Comparison of ENCODE assay signal across 18 cellular contexts in genomic region chr10:129534826-129535225, GRCh38.
DNase-seq lines count a peak whose midpoint lies in the region; ATAC-seq, FAIRE-seq and TF ChIP-seq lines count a peak whose summit lies in the region.
"Had no signal": no experiment of that assay in that cellular context is flagged by ENCODE, and none has a peak within 500 bp of the region (broad histone marks: within the 10 kb centered on the region; RNA-seq: fewer than 3 reads in every experiment).

No MANE protein-coding gene starts in this region.

- H3K27me3 ChIP-seq in mammary epithelial cell (ENCODE audit: insufficient read depth, low read length), result no peaks in the 10 kb centered on the region
- H3K27me3 ChIP-seq in H1 (replicated peaks in 1 of 4; ENCODE audit: control insufficient read depth in 3 of 4, extremely low read depth in 1 of 4, insufficient read depth in 3 of 4, low read length in 3 of 4), result no peaks in the 10 kb centered on the region
- no peaks in the 10 kb centered on the region for H3K27me3 ChIP-seq in endodermal cell (ENCODE audit: control insufficient read depth, insufficient read depth, low read length, poor library complexity, severe bottlenecking)

- no peak overlapping the region for H3K9ac ChIP-seq in mammary epithelial cell (ENCODE audit: insufficient read depth, low read length)
- H3K9ac ChIP-seq in H1 (replicated peaks in 1 of 4; ENCODE audit: extremely low read depth in 1 of 4, low read depth in 3 of 4, low read length in 3 of 4), result no peak overlapping the region
- H3K9ac ChIP-seq in endodermal cell (ENCODE audit: extremely low read depth, low read length, poor library complexity, severe bottlenecking), result no peak overlapping the region

- no peak overlapping the region for H3K18ac ChIP-seq in H1 (ENCODE audit: extremely low read depth, low read length)

- H3K4me1 Mint-ChIP-seq in MCF 10A (ENCODE audit: insufficient read depth, unreplicated experiment) (peaks cover 12% of the 10 kb centered on the region), endodermal cell (peaks cover 8% of the 10 kb centered on the region)
- H3K4me1 Mint-ChIP-seq in stimulated activated memory B cell treated with anti-CD40 and anti-IgM and Interleukin-4, amounts not matched to agents 10 μg/mL and 1 μg/mL and 100 μg/mL, for 72 hours, result peaks cover 39% of the 10 kb centered on the region

- H3K14ac ChIP-seq in H1 (ENCODE audit: insufficient read length), result no peak overlapping the region

- H2AFZ ChIP-seq in mammary epithelial cell (ENCODE audit: low read depth, low read length) (no peak overlapping the region), H1 (ENCODE audit: low read length) (no peak overlapping the region)

- peaks cover 19% of the 10 kb centered on the region for H3K4me1 ChIP-seq in mammary epithelial cell (ENCODE audit: insufficient read depth, low read length)
- H3K4me1 ChIP-seq in H1 (replicated peaks in 1 of 4; ENCODE audit: control insufficient read depth in 3 of 4, insufficient read depth in 4 of 4, low read length in 3 of 4), result peaks cover 0 to 13% (median 7%) of the 10 kb centered on the region in 4 experiments; a peak in 6 of 7 replicates
- H3K4me1 ChIP-seq in endodermal cell (ENCODE audit: control insufficient read depth, insufficient read depth, low read length), result peaks cover 9% of the 10 kb centered on the region
- H3K4me1 ChIP-seq: A549 had no signal

- in situ Hi-C loops in mammary epithelial cell (cut with MboI; ENCODE audit: low sequenced_read_pairs in 2 of 2), result no loop called here

- H3K79me2 ChIP-seq in mammary epithelial cell (ENCODE audit: insufficient read depth, low read length) (peaks cover 3% of the 10 kb centered on the region), H1 (ENCODE audit: control insufficient read depth in 1 of 2, insufficient read depth in 2 of 2, low read length in 2 of 2) (no peaks in the 10 kb centered on the region)

- 97% methylated on average over 5 of the region's 5 CpGs for WGBS in mammary epithelial cell (ENCODE audit: low coverage, missing lambda C conversion rate)
- 85% methylated on average over 4 of the region's 5 CpGs; no CpG with 5 or more reads in 1 of the 2 experiments for WGBS in H1 (ENCODE audit: extremely low coverage in 1 of 2, insufficient coverage in 1 of 2, insufficient read length in 1 of 2, insufficient replicate concordance in 2 of 2, low coverage in 1 of 2, low lambda C conversion rate in 2 of 2, missing lambda C conversion rate in 1 of 2), 2 experiments
- 90 to 97% methylated on average over 4 to 5 of the region's 5 CpGs for WGBS in endodermal cell (ENCODE audit: insufficient coverage in 1 of 2, insufficient read length in 1 of 2), 2 experiments

- no peak for FAIRE-seq in H1 (lab: Jason Lieb, UNC)
- FAIRE-seq: A549, GM12891, GM19239 had no signal

- DNase-seq in MCF 10A (ENCODE audit: unreplicated experiment) (no peak), mammary epithelial cell (no peak), H1 (ENCODE audit: low read depth in 1 of 2, low spot score in 2 of 2) (no peak), endodermal cell (no peak)
- no peak for DNase-seq in activated naive CD4-positive, alpha-beta T cell treated with Interleukin-2 at 50 U/mL for 16 hours
- DNase-seq: AML-193; CD8-positive, alpha-beta T cell; DMS 273 treated with DMSO at 0.1 percent for 48 hours; DMS53; DND-41; EL; HCEC 1CT had no signal

- H4K8ac ChIP-seq in H1 (ENCODE audit: extremely low read depth, insufficient read depth, low read length), result no peak overlapping the region

- no peak overlapping the region for H2BK20ac ChIP-seq in H1 (ENCODE audit: low read length)

- H3K27ac Mint-ChIP-seq in MCF 10A (ENCODE audit: low read depth, unreplicated experiment) (peak overlapping the region; percentile 49), endodermal cell (no peak overlapping the region)
- H3K27ac Mint-ChIP-seq in stimulated activated memory B cell treated with anti-CD40 and anti-IgM and Interleukin-4, amounts not matched to agents 10 μg/mL and 1 μg/mL and 100 μg/mL, for 72 hours, result peak overlapping the region; percentile 31
- H3K27ac Mint-ChIP-seq: CD8-positive, alpha-beta T cell had no signal

- no peak for TF ChIP-seq EP300 in H1 (IDR thresholded peaks at IDR 0.05; ENCODE audit: borderline replicate concordance in 1 of 2, low read depth in 2 of 2, low read length in 2 of 2)

- dilution Hi-C loops in mammary epithelial cell (cut with HindIII; ENCODE audit: low sequenced_read_pairs), result no loop called here

- no peak for ATAC-seq in stimulated activated memory B cell treated with anti-CD40 and anti-IgM and Interleukin-4, amounts not matched to agents 10 μg/mL and 1 μg/mL and 100 μg/mL, for 72 hours
- no peak for ATAC-seq in HG03175 (IDR thresholded peaks at IDR 0.05; ENCODE audit: unreplicated experiment)
- ATAC-seq: A549; CD8-positive, alpha-beta T cell had no signal

- no peak overlapping the region for H2BK120ac ChIP-seq in H1 (replicated peaks; ENCODE audit: low read depth, low read length)

- H3K27me3 Mint-ChIP-seq in MCF 10A (ENCODE audit: insufficient read depth, unreplicated experiment) (no peaks in the 10 kb centered on the region), endodermal cell (ENCODE audit: insufficient read depth) (no peaks in the 10 kb centered on the region)
- no peaks in the 10 kb centered on the region for H3K27me3 Mint-ChIP-seq in stimulated activated memory B cell treated with anti-CD40 and anti-IgM and Interleukin-4, amounts not matched to agents 10 μg/mL and 1 μg/mL and 100 μg/mL, for 72 hours

- peaks cover 12% of the 10 kb centered on the region for H3K36me3 Mint-ChIP-seq in MCF 10A (ENCODE audit: insufficient read depth, unreplicated experiment)
- peaks cover 63% of the 10 kb centered on the region for H3K36me3 Mint-ChIP-seq in stimulated activated memory B cell treated with anti-CD40 and anti-IgM and Interleukin-4, amounts not matched to agents 10 μg/mL and 1 μg/mL and 100 μg/mL, for 72 hours
- H3K36me3 Mint-ChIP-seq in endodermal cell (ENCODE audit: low read depth), result peaks cover 28% of the 10 kb centered on the region

- H3K9me3 Mint-ChIP-seq in MCF 10A (ENCODE audit: unreplicated experiment) (no peaks in the 10 kb centered on the region), endodermal cell (peaks cover 5% of the 10 kb centered on the region)
- H3K9me3 Mint-ChIP-seq in stimulated activated memory B cell treated with anti-CD40 and anti-IgM and Interleukin-4, amounts not matched to agents 10 μg/mL and 1 μg/mL and 100 μg/mL, for 72 hours, result peaks cover 3% of the 10 kb centered on the region

- TF ChIP-seq RAD21 in H1 (IDR thresholded peaks at IDR 0.05 in 1 of 2, conservative IDR thresholded peaks at IDR 0.05 in 1 of 2; ENCODE audit: low read depth in 2 of 2, low read length in 2 of 2), result no peak

- H3K56ac ChIP-seq in H1 (replicated peaks; ENCODE audit: insufficient read length, low read depth, low read length), result no peak overlapping the region

- intact Hi-C loops in MCF 10A (cut with micrococcal nuclease), result no loop called here
- intact Hi-C loops in mammary epithelial cell (cut with micrococcal nuclease), result no loop called here

- no peaks in the 10 kb centered on the region; the same call in 1 of the 2 replicates for H3K79me1 ChIP-seq in H1 (ENCODE audit: low read depth, low read length)

- H3K36me3 ChIP-seq in mammary epithelial cell (ENCODE audit: insufficient read depth, low read length) (no peaks in the 10 kb centered on the region), H1 (ENCODE audit: control insufficient read depth in 2 of 4, insufficient read depth in 4 of 4, low read length in 3 of 4) (no peaks in the 10 kb centered on the region), endodermal cell (ENCODE audit: control insufficient read depth, insufficient read depth, low read length) (no peaks in the 10 kb centered on the region)

- H4K20me1 ChIP-seq in mammary epithelial cell (ENCODE audit: insufficient read depth, low read length) (no peaks in the 10 kb centered on the region), H1 (replicated peaks in 1 of 2; ENCODE audit: control insufficient read depth in 1 of 2, insufficient read depth in 2 of 2, low read length in 2 of 2) (no peaks in the 10 kb centered on the region)

- no peak for TF ChIP-seq POLR2A in H1 (IDR thresholded peaks at IDR 0.05; ENCODE audit: control extremely low read depth in 1 of 2, low read depth in 2 of 2, low read length in 2 of 2)

- peak overlapping the region; percentile 53; the same call in 1 of the 2 replicates for H2AK5ac ChIP-seq in H1 (ENCODE audit: low read depth, low read length)

- H3K4me2 ChIP-seq in mammary epithelial cell (ENCODE audit: insufficient read depth, low read depth, low read length), result no peak overlapping the region
- no peak overlapping the region for H3K4me2 ChIP-seq in H1 (ENCODE audit: insufficient read depth in 1 of 2, low read depth in 2 of 2, low read length in 2 of 2)
- H3K4me2 ChIP-seq: A549 had no signal

- H3K27ac ChIP-seq in mammary epithelial cell (ENCODE audit: insufficient read depth, low read depth, low read length) (no peak overlapping the region), H1 (ENCODE audit: low read depth, low read length) (no peak overlapping the region), endodermal cell (ENCODE audit: low read depth, low read length) (no peak overlapping the region)
- H3K27ac ChIP-seq: 22Rv1, A549 had no signal

- H3K23me2 ChIP-seq in H1 (ENCODE audit: low read depth, low read length), result no peaks in the 10 kb centered on the region

- no peak overlapping the region for H2BK5ac ChIP-seq in H1 (ENCODE audit: low read depth, low read length)

- CTCF ChIA-PET in MCF 10A (lab: Yijun Ruan, JAX) (no interaction called here), mammary epithelial cell (lab: Charles Lee; ENCODE audit: low non-redundant PET) (no interaction called here), H1 (lab: Charles Lee; ENCODE audit: partially characterized antibody) (interaction anchor here (0.7 to 1.0 kb wide), 2 partner anchors 12 to 237 kb away, joined by 3 to 5 read pairs; no protein-coding TSS in a partner anchor)

- BruUV-seq in MCF 10A (replicated peaks; lab: Mats Ljungman, UMichigan) (no TSS peak), mammary epithelial cell (replicated peaks; lab: Mats Ljungman, UMichigan) (no TSS peak)

- H3K4me3 Mint-ChIP-seq in MCF 10A (ENCODE audit: unreplicated experiment), result no peak overlapping the region
- H3K4me3 Mint-ChIP-seq in stimulated activated memory B cell treated with anti-CD40 and anti-IgM and Interleukin-4, amounts not matched to agents 10 μg/mL and 1 μg/mL and 100 μg/mL, for 72 hours, result no peak overlapping the region
- no peak overlapping the region for H3K4me3 Mint-ChIP-seq in endodermal cell
- H3K4me3 Mint-ChIP-seq: CD8-positive, alpha-beta T cell had no signal

- H3K4me3 ChIP-seq in mammary epithelial cell (replicated peaks in 1 of 3; ENCODE audit: insufficient read depth in 1 of 3, low read depth in 2 of 3, low read length in 3 of 3) (no peak overlapping the region), H1 (ENCODE audit: extremely low read depth in 1 of 4, insufficient read depth in 2 of 4, low read depth in 3 of 4, low read length in 4 of 4) (no peak overlapping the region), endodermal cell (ENCODE audit: low read length) (no peak overlapping the region)
- H3K4me3 ChIP-seq: A549 had no signal

- H3K23ac ChIP-seq in H1 (ENCODE audit: insufficient read length), result no peak overlapping the region

- H4K91ac ChIP-seq in H1 (replicated peaks; ENCODE audit: insufficient read length, low read length), result no peak overlapping the region

- H4K5ac ChIP-seq in H1 (ENCODE audit: insufficient read length, low read depth, low read length), result no peak overlapping the region

- POLR2A ChIA-PET in MCF 10A (lab: Yijun Ruan, JAX), result no interaction called here
- POLR2A ChIA-PET in H1 (lab: Charles Lee; ENCODE audit: partially characterized antibody), result no interaction called here

- no peak overlapping the region for H2BK12ac ChIP-seq in H1 (ENCODE audit: low read depth, low read length)

- TF ChIP-seq CTCF in MCF 10A (IDR thresholded peaks at IDR 0.05; ENCODE audit: unreplicated experiment) (no peak), mammary epithelial cell (conservative IDR thresholded peaks at IDR 0.05 in 1 of 2, IDR thresholded peaks at IDR 0.05 in 1 of 2; ENCODE audit: extremely low read depth in 1 of 2, insufficient read depth in 1 of 2, low read depth in 1 of 2, low read length in 2 of 2) (no peak), H1 (IDR thresholded peaks at IDR 0.05; ENCODE audit: control extremely low read depth in 1 of 3, insufficient read depth in 1 of 3, low read depth in 1 of 3, low read length in 3 of 3) (no peak), endodermal cell (conservative IDR thresholded peaks at IDR 0.05) (no peak)

- H3K4ac ChIP-seq in H1 (replicated peaks; ENCODE audit: insufficient read length, low read depth, low read length), result no peak overlapping the region

- H2BK15ac ChIP-seq in H1 (ENCODE audit: low read length), result 0 out of 2 replicates have a peak overlapping the region, but pooled peaks have one; percentile 61

- H3K9me3 ChIP-seq in mammary epithelial cell (replicated peaks; ENCODE audit: insufficient read depth, low read length), result no peaks in the 10 kb centered on the region
- H3K9me3 ChIP-seq in H1 (ENCODE audit: insufficient read depth in 2 of 2, low read depth in 1 of 2, low read length in 1 of 2), result no peaks in the 10 kb centered on the region
- no peaks in the 10 kb centered on the region for H3K9me3 ChIP-seq in endodermal cell (ENCODE audit: control insufficient read depth, low read length)
- H3K9me3 ChIP-seq: A549 had no signal
